Comparison of ENCODE assay signal across 8 cellular contexts in the genomic region with DNA sequence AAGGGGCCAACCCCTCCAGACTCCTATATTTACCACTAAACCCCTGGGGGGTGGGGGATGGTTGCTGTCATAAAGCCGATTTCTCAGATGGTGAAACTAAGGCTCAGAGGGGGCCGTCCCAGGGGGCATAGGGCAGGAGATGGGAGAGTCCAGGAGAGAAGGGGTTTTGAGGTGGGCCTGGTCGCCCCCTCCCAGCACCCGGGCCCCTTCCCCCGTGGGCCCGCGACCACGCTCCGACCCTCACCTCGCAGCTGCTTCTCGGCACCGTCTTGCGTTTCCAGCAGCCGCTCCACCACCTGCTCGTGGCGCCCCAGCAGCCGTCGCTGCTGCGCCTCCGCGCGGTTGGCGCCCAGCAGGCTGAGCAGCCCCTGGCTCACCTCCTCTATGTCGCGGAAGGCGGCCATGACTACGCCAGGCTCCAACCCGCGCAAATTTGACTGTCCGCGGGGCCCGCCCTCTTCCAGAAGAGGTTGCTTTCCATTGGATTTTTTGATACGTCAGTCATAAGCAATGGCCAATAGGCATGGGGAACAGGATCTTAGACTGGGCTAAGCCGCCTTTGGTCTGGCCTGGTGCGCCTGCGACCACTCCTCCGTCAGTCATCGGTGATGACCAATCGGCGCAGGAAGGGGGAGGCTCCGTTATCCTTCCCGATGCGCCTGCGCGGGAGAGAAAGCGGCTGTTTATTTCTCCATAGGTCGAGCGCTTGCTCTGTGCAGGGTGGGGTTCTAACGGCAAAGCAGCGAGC. TPM values are rescaled to one million over a fixed set of nuclear protein-coding genes. Genes with fewer than 3 reads are reported as not detected.
DNase-seq lines count a peak whose midpoint lies in the region; ATAC-seq and FAIRE-seq lines count a peak whose summit lies in the region.

A gene with protein sequence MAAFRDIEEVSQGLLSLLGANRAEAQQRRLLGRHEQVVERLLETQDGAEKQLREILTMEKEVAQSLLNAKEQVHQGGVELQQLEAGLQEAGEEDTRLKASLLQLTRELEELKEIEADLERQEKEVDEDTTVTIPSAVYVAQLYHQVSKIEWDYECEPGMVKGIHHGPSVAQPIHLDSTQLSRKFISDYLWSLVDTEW (minus strand): TSS at position 410 of the 748 bp plus-strand sequence. CDS start 6 bp downstream, at position 404.

- H3K79me1 ChIP-seq in mesenchymal stem cell (replicated peaks; ENCODE audit: low read length, poor library complexity, severe bottlenecking), result peaks cover 7% of the 10 kb centered on the region

- peak within 1 kb of the TSS in 1 of 2 experiments; percentile 97 for H3K23ac ChIP-seq in mesenchymal stem cell (ENCODE audit: low read length in 2 of 2)

- peak within 1 kb of the TSS; percentile 30 for H3K27ac ChIP-seq in mesenchymal stem cell (ENCODE audit: low read length, poor library complexity, severe bottlenecking)

- H3K4ac ChIP-seq in mesenchymal stem cell (ENCODE audit: low read depth in 1 of 2, low read length in 2 of 2), result peak within 1 kb of the TSS in 1 of 2 experiments; percentile 93

- FAIRE-seq in HTR-8/SVneo (lab: Jason Lieb, UNC), result peak; percentile 99

- H3K9ac ChIP-seq in endocrine pancreas (ENCODE audit: control insufficient read depth, insufficient read depth, low read length) (peak within 1 kb of the TSS; percentile 51), mesenchymal stem cell (ENCODE audit: low read length) (peak within 1 kb of the TSS; percentile 88)

- H3K36me3 ChIP-seq in endocrine pancreas (ENCODE audit: control insufficient read depth, insufficient read depth, low read length) (no peaks in the 10 kb centered on the region), mesenchymal stem cell (ENCODE audit: control insufficient read depth in 1 of 2, insufficient read depth in 2 of 2, low read depth in 1 of 2, low read length in 2 of 2) (no peaks in the 10 kb centered on the region)

- DNase-seq in COLO829 (ENCODE audit: low spot score), result peak; percentile 99
- peak; percentile 100 for DNase-seq in HTR-8/SVneo (ENCODE audit: insufficient read length, low spot score)
- peak; percentile 98 for DNase-seq in NOMO-1 treated with dmso at 0.1 percent for 144 hours (lab: John Stamatoyannopoulos, UW; ENCODE audit: unreplicated experiment)
- DNase-seq in activated CD8-positive, alpha-beta memory T cell treated with anti-CD3 and anti-CD28 coated beads for 48 hours (ENCODE audit: low read depth in 2 of 3, low spot score in 2 of 3), result peak; percentile 70 to 85 (median 82)
- DNase-seq in mesenchymal stem cell, result peak; percentile 99
- peak; percentile 76 for DNase-seq in stimulated activated CD8-positive, alpha-beta memory T cell treated with anti-CD3 and anti-CD28 coated beads, Interleukin-12 subunit alpha, Interleukin-12 subunit beta, amount 100 ng/mL, for 4 hours (ENCODE audit: low read depth)

- H2BK15ac ChIP-seq in mesenchymal stem cell (ENCODE audit: low read depth, poor library complexity, severe bottlenecking), result peak within 1 kb of the TSS; percentile 70

- H3K9me3 ChIP-seq in endocrine pancreas (ENCODE audit: control insufficient read depth, low read length), result no peaks in the 10 kb centered on the region
- H3K9me3 ChIP-seq in mesenchymal stem cell (ENCODE audit: control insufficient read depth, low read length), result no peaks in the 10 kb centered on the region

- H2AK5ac ChIP-seq in mesenchymal stem cell (ENCODE audit: low read length, severe bottlenecking), result peak within 1 kb of the TSS; percentile 89

- peak; percentile 94 for ATAC-seq in GM21367 (IDR thresholded peaks at IDR 0.05; ENCODE audit: unreplicated experiment)

- no peaks in the 10 kb centered on the region for H3K4me1 ChIP-seq in endocrine pancreas (ENCODE audit: control insufficient read depth, insufficient read depth, low read length)
- peaks cover 14% of the 10 kb centered on the region for H3K4me1 ChIP-seq in mesenchymal stem cell (ENCODE audit: control insufficient read depth, insufficient read depth, low read depth, low read length)

- H2BK5ac ChIP-seq in mesenchymal stem cell (ENCODE audit: low read depth, low read length, poor library complexity, severe bottlenecking), result peak within 1 kb of the TSS; percentile 59

- H3K4me2 ChIP-seq in mesenchymal stem cell (ENCODE audit: low read length, poor library complexity, severe bottlenecking), result peak within 1 kb of the TSS; percentile 99

- H2BK12ac ChIP-seq in mesenchymal stem cell (ENCODE audit: low read length in 2 of 2), result peak within 1 kb of the TSS in 1 of 2 experiments; percentile 90

- peak within 1 kb of the TSS; percentile 100 for H2AFZ ChIP-seq in mesenchymal stem cell (ENCODE audit: low read depth, low read length)

- no peaks in the 10 kb centered on the region for H3K27me3 ChIP-seq in endocrine pancreas (ENCODE audit: control insufficient read depth, insufficient read depth, low read length)
- no peaks in the 10 kb centered on the region for H3K27me3 ChIP-seq in mesenchymal stem cell (ENCODE audit: control insufficient read depth in 1 of 2, insufficient read depth in 1 of 2, low read length in 2 of 2)

- H3K14ac ChIP-seq in mesenchymal stem cell (ENCODE audit: low read length in 2 of 2), result peak within 1 kb of the TSS in 1 of 2 experiments; percentile 99

- H2BK120ac ChIP-seq in mesenchymal stem cell (ENCODE audit: low read depth, low read length), result no peak within 1 kb of the TSS

- peak within 1 kb of the TSS; percentile 57 for H4K8ac ChIP-seq in mesenchymal stem cell (ENCODE audit: low read length)

- peak within 1 kb of the TSS; percentile 48 to 96 for H3K18ac ChIP-seq in mesenchymal stem cell (ENCODE audit: low read depth in 1 of 2, low read length in 2 of 2)

- H3K4me3 ChIP-seq in endocrine pancreas (ENCODE audit: control insufficient read depth, insufficient read depth, low read length) (peak within 1 kb of the TSS; percentile 19), mesenchymal stem cell (ENCODE audit: insufficient read depth in 1 of 2, low read depth in 1 of 2, low read length in 2 of 2) (peak within 1 kb of the TSS; percentile 90 to 99)

- H4K91ac ChIP-seq in mesenchymal stem cell (ENCODE audit: low read length), result peak within 1 kb of the TSS; percentile 70

- under 1% methylated on average over 50 of the region's 50 CpGs for WGBS in mesenchymal stem cell

RNA-seq across cellular contexts. Expression of the gene that starts here (rescaled TPM):
- 3.2 TPM for polyA plus RNA-seq in mesenchymal stem cell (2013, experiment 1 of 2)
- 3.0 TPM for polyA plus RNA-seq in mesenchymal stem cell (2013, experiment 2 of 2)

Comparison
In these comparisons a context has a peak if more than half of its experiments do, and no peak if none do; other contexts are left out.
1. Peak in every context shown above with its lines: DNase-seq, ATAC-seq, H3K4me3 ChIP-seq and H3K27ac ChIP-seq.